17 cellular contexts compared by ENCODE assay signal in the genomic region with DNA sequence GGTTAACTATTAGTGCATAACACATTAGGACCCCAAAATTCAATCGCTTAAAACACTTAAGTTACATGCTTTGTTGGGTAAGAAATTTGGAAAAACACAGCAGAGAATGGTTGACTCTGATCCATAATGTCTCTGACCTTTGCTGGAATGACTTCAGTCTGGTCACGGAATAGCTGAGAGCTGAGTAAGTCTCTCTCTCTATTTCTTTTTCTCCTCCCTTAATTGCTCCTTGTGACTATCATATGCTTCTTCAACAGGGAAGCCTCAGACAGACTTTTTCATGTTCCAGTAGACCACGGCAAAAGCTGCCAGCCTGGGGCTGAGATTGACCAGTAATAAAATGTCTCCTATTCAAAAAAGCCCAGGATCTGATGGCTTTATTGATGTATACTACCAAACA. TPM values are rescaled to one million over a fixed set of nuclear protein-coding genes. Genes with fewer than 3 reads are reported as not detected.
"Had no signal": no experiment of that assay in that cellular context is flagged by ENCODE, and none has a peak within 500 bp of the region (broad histone marks: within the 10 kb centered on the region; RNA-seq: fewer than 3 reads in every experiment).

No MANE protein-coding gene starts in this region.

- ATAC-seq: activated T-helper 17 cell treated with anti-CD3 and anti-CD28 coated beads, Interleukin-2, amount 50 U/mL, for 72 hours; left ventricle myocardium superior; right lobe of liver had no signal

- H3K27ac ChIP-seq: esophagus muscularis mucosa, right lobe of liver, thoracic aorta had no signal

- H3K4me3 ChIP-seq: esophagus muscularis mucosa, right lobe of liver, thoracic aorta had no signal

- H3K27me3 ChIP-seq: esophagus muscularis mucosa, right lobe of liver had no signal

- H3K36me3 ChIP-seq: esophagus muscularis mucosa, right lobe of liver, thoracic aorta had no signal

- H3K9me3 ChIP-seq: right lobe of liver, thoracic aorta had no signal

- DNase-seq: activated CD4-positive, alpha-beta T cell treated with anti-CD3 and anti-CD28 coated beads, Interleukin-2, amount 50 U/mL, for 48 hours; activated CD4-positive, CD25-positive, alpha-beta regulatory T cell treated with anti-CD3 and anti-CD28 coated beads, Interleukin-2, amount 50 U/mL, for 72 hours; activated naive CD4-positive, alpha-beta T cell treated with anti-CD3 and anti-CD28 coated beads for 36 hours; glutamatergic neuron; hypothalamus; kidney; left ventricle myocardium superior; nephron progenitor cell; right lobe of liver had no signal

- H3K4me1 ChIP-seq: esophagus muscularis mucosa, right lobe of liver had no signal

RNA-seq across cellular contexts. Expression of gene OR12D1, which starts 4.8 kb away (rescaled TPM):
- total RNA-seq: activated naive CD4-positive, alpha-beta T cell treated with anti-CD3 and anti-CD28 coated beads for 36 hours; activated T-helper 17 cell treated with anti-CD3 and anti-CD28 coated beads, Interleukin-2, amount 50 U/mL, for 72 hours; cardiac septum; esophagus muscularis mucosa; kidney; left ventricle myocardium superior; mesothelial cell of epicardium; omental fat pad; progenitor cell of endocrine pancreas; right lobe of liver; thoracic aorta; urinary bladder had no signal

RNA-seq across cellular contexts. Expression of gene OR10C1, which starts 19.6 kb away (rescaled TPM):
- total RNA-seq: activated naive CD4-positive, alpha-beta T cell treated with anti-CD3 and anti-CD28 coated beads for 36 hours; activated T-helper 17 cell treated with anti-CD3 and anti-CD28 coated beads, Interleukin-2, amount 50 U/mL, for 72 hours; cardiac septum; esophagus muscularis mucosa; kidney; left ventricle myocardium superior; mesothelial cell of epicardium; omental fat pad; progenitor cell of endocrine pancreas; right lobe of liver; thoracic aorta; urinary bladder had no signal

RNA-seq across cellular contexts. Expression of gene OR12D2, which starts 24.1 kb away (rescaled TPM):
- total RNA-seq: activated naive CD4-positive, alpha-beta T cell treated with anti-CD3 and anti-CD28 coated beads for 36 hours; activated T-helper 17 cell treated with anti-CD3 and anti-CD28 coated beads, Interleukin-2, amount 50 U/mL, for 72 hours; cardiac septum; esophagus muscularis mucosa; kidney; left ventricle myocardium superior; mesothelial cell of epicardium; omental fat pad; progenitor cell of endocrine pancreas; right lobe of liver; thoracic aorta; urinary bladder had no signal

RNA-seq across cellular contexts. Expression of gene OR11A1, which starts 37.4 kb away (rescaled TPM):
- total RNA-seq: activated naive CD4-positive, alpha-beta T cell treated with anti-CD3 and anti-CD28 coated beads for 36 hours; activated T-helper 17 cell treated with anti-CD3 and anti-CD28 coated beads, Interleukin-2, amount 50 U/mL, for 72 hours; cardiac septum; esophagus muscularis mucosa; kidney; left ventricle myocardium superior; mesothelial cell of epicardium; omental fat pad; progenitor cell of endocrine pancreas; right lobe of liver; thoracic aorta; urinary bladder had no signal

RNA-seq across cellular contexts. Expression of gene OR2H1, which starts 37.4 kb away (rescaled TPM):
- total RNA-seq: activated naive CD4-positive, alpha-beta T cell treated with anti-CD3 and anti-CD28 coated beads for 36 hours; activated T-helper 17 cell treated with anti-CD3 and anti-CD28 coated beads, Interleukin-2, amount 50 U/mL, for 72 hours; cardiac septum; esophagus muscularis mucosa; kidney; left ventricle myocardium superior; mesothelial cell of epicardium; omental fat pad; progenitor cell of endocrine pancreas; right lobe of liver; thoracic aorta; urinary bladder had no signal
